1 cellular context compared by ENCODE assay signal in genomic region chr19:51351266-51351990, GRCh38.
TF ChIP-seq lines count a peak whose summit lies in the region.

No MANE protein-coding gene starts in this region.

TF ChIP-seq in HCT116, 20 proteins besides CTCF, POLR2A, EP300 and RAD21:
- TF ChIP-seq ATF3 (IDR thresholded peaks at IDR 0.05) (no peak), SP1 (IDR thresholded peaks at IDR 0.05; ENCODE audit: low read depth) (no peak), MAX (IDR thresholded peaks at IDR 0.05) (no peak), ELF1 (IDR thresholded peaks at IDR 0.05; ENCODE audit: borderline replicate concordance, low read depth) (no peak), CBX3 (IDR thresholded peaks at IDR 0.05; ENCODE audit: low read depth) (no peak), CEBPB (IDR thresholded peaks at IDR 0.05; ENCODE audit: low read depth) (no peak), ZFX (IDR thresholded peaks at IDR 0.05) (no peak), YY1 (IDR thresholded peaks at IDR 0.05; ENCODE audit: extremely low read depth, insufficient replicate concordance, low read depth, low read length) (no peak), ZNF274 (IDR thresholded peaks at IDR 0.05; ENCODE audit: low read depth, low read length) (no peak), JUND (IDR thresholded peaks at IDR 0.05) (no peak), FOSL1 (IDR thresholded peaks at IDR 0.05; ENCODE audit: low read depth) (no peak), EGR1 (IDR thresholded peaks at IDR 0.05; ENCODE audit: low read depth) (no peak), EZH2 (IDR thresholded peaks at IDR 0.05) (no peak), ZBTB33 (IDR thresholded peaks at IDR 0.05; ENCODE audit: extremely low read depth, insufficient replicate concordance, low read length) (no peak), TCF7L2 (IDR thresholded peaks at IDR 0.05; ENCODE audit: borderline replicate concordance, extremely low read depth, insufficient read depth, insufficient read length) (no peak)
